ENCODE assay signal across 8 cellular contexts in the genomic region with DNA sequence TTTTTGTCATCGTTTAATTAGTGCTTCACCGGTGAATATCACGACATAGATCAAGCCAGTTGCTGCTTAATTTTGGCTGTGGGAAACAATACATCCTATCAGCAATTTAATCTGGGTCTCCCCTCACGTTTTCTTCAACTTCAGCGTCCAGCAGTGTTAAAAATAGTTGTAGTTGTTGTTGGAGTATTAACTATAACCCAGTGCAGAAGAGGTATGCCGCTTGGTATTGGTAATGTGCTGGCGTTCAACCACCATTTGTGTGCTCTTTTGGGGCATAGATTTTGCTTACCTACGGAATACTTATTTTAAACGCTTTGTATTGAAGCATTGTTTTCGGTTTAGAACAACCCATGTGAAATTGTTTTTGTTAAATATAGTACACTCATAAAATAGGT. TPM values are rescaled to one million over a fixed set of nuclear protein-coding genes. Genes with fewer than 3 reads are reported as not detected.
A peak's percentile ranks its signal among the peaks of the same experiment; 100 is the strongest.
DNase-seq lines count a peak whose midpoint lies in the region; ATAC-seq, FAIRE-seq and TF ChIP-seq lines count a peak whose summit lies in the region.

No MANE protein-coding gene starts in this region.

- peaks cover 0 to 8% (median 0%) of the 10 kb centered on the region in 3 donors for H3K36me3 Mint-ChIP-seq in CD8-positive, alpha-beta memory T cell

- H3K9ac ChIP-seq in muscle layer of colon (ENCODE audit: low read length) = peak overlapping the region; percentile 69

- DNase-seq in CD8-positive, alpha-beta memory T cell = no peak
- DNase-seq in MG63 (no peak), choroid plexus epithelial cell (ENCODE audit: low read depth) (no peak), urothelium cell line (ENCODE audit: low spot score) (no peak), OCI-M1 (lab: John Stamatoyannopoulos, UW) (no peak)

- no peaks in the 10 kb centered on the region for H3K9me3 ChIP-seq in CD8-positive, alpha-beta memory T cell (ENCODE audit: low read length)
- no peaks in the 10 kb centered on the region for H3K9me3 ChIP-seq in MG63
- no peaks in the 10 kb centered on the region for H3K9me3 ChIP-seq in muscle layer of colon (ENCODE audit: low read length)

- H3K27me3 Mint-ChIP-seq in CD8-positive, alpha-beta memory T cell = peaks cover 28 to 52% of the 10 kb centered on the region in 2 donors

- no peak overlapping the region for H3K27ac ChIP-seq in CD8-positive, alpha-beta memory T cell (ENCODE audit: low read depth, low read length)
- no peak overlapping the region for H3K27ac ChIP-seq in muscle layer of colon (ENCODE audit: low read depth, low read length)

- FAIRE-seq in urothelium cell line (lab: Jason Lieb, UNC) = no peak

- POLR2A ChIA-PET in CD8-positive, alpha-beta memory T cell (lab: Charles Lee) = interaction anchor here (0.7 kb wide), 1 partner anchor 678 kb away, joined by 3 read pairs; no protein-coding TSS in a partner anchor

- no peak for ATAC-seq in HG03439 (IDR thresholded peaks at IDR 0.05; ENCODE audit: unreplicated experiment)
- no peak for ATAC-seq in GM21528 (IDR thresholded peaks at IDR 0.05; ENCODE audit: low FRiP score, unreplicated experiment)

- no peaks in the 10 kb centered on the region for H3K36me3 ChIP-seq in CD8-positive, alpha-beta memory T cell (ENCODE audit: insufficient read depth, low read length)
- H3K36me3 ChIP-seq in MG63 = no peaks in the 10 kb centered on the region
- H3K36me3 ChIP-seq in muscle layer of colon (ENCODE audit: insufficient read depth, low read length) = no peaks in the 10 kb centered on the region

- CTCF ChIA-PET in CD8-positive, alpha-beta memory T cell (lab: Charles Lee) = no interaction called here

- peak overlapping the region; percentile 77 for H3K4me3 ChIP-seq in CD8-positive, alpha-beta memory T cell (ENCODE audit: low read length)
- peak overlapping the region; percentile 68 for H3K4me3 ChIP-seq in MG63
- H3K4me3 ChIP-seq in choroid plexus epithelial cell (ENCODE audit: low read depth, low read length) = peak overlapping the region; percentile 78
- peak overlapping the region; percentile 74 to 84 for H3K4me3 ChIP-seq in muscle layer of colon (ENCODE audit: low read depth in 1 of 2, low read length in 2 of 2)

- peaks cover 14% of the 10 kb centered on the region for H3K4me1 ChIP-seq in CD8-positive, alpha-beta memory T cell (ENCODE audit: insufficient read depth, low read length)
- H3K4me1 ChIP-seq in muscle layer of colon (ENCODE audit: insufficient read depth, low read length) = peaks cover 27% of the 10 kb centered on the region

- H3K27me3 ChIP-seq in CD8-positive, alpha-beta memory T cell (ENCODE audit: insufficient read depth, low read length, poor library complexity, severe bottlenecking) = no peaks in the 10 kb centered on the region
- H3K27me3 ChIP-seq in MG63 (no peaks in the 10 kb centered on the region), muscle layer of colon (ENCODE audit: control insufficient read depth in 1 of 2, insufficient read depth in 2 of 2, low read length in 2 of 2) (no peaks in the 10 kb centered on the region)

- peaks cover 36 to 49% (median 47%) of the 10 kb centered on the region in 3 donors for H3K4me1 Mint-ChIP-seq in CD8-positive, alpha-beta memory T cell

- H3K27ac Mint-ChIP-seq in CD8-positive, alpha-beta memory T cell = peak overlapping the region in 7 of 8 donors; percentile 67 to 92 (median 84)

- H3K4me3 Mint-ChIP-seq in CD8-positive, alpha-beta memory T cell = peak overlapping the region; percentile 90 to 98 (median 95)

- TF ChIP-seq CTCF in choroid plexus epithelial cell (conservative IDR thresholded peaks at IDR 0.05; ENCODE audit: low read depth, low read length) = no peak

- H3K9me3 Mint-ChIP-seq in CD8-positive, alpha-beta memory T cell = peaks cover 0 to 7% (median 4%) of the 10 kb centered on the region in 5 donors

RNA-seq across cellular contexts. Expression of a gene that starts 0.8 kb away (rescaled TPM):
- total RNA-seq in CD8-positive, alpha-beta memory T cell = 1 to 10 TPM; 1.4 to 2.5 TPM
- 3.2 TPM for polyA plus RNA-seq in CD8-positive, alpha-beta memory T cell
- total RNA-seq in MG63 (2014; rRNA removed; shearing (Covaris generic); ENCODE audit: low replicate concordance) = 4.1 and 16.9 TPM in 2 replicates
